9 cellular contexts compared by ENCODE assay signal in genomic region chr1:117657031-117657430, GRCh38. TPM values are rescaled to one million over a fixed set of nuclear protein-coding genes. Genes with fewer than 3 reads are reported as not detected.
A peak's percentile ranks its signal among the peaks of the same experiment; 100 is the strongest.
DNase-seq lines count a peak whose midpoint lies in the region; ATAC-seq lines count a peak whose summit lies in the region.
"Had no signal": no experiment of that assay in that cellular context is flagged by ENCODE, and none has a peak within 500 bp of the region (broad histone marks: within the 10 kb centered on the region; RNA-seq: fewer than 3 reads in every experiment).

No MANE protein-coding gene starts in this region.

- in situ Hi-C loops in HAP-1 (cut with MboI; ENCODE audit: low sequenced_read_pairs) = no loop called here

- H3K4me1 ChIP-seq in mucosa of rectum (ENCODE audit: control insufficient read depth in 2 of 2, insufficient read depth in 2 of 2, low read length in 2 of 2) = peaks cover 6 to 39% of the 10 kb centered on the region in 2 donors
- no peaks in the 10 kb centered on the region for H3K4me1 ChIP-seq in HAP-1

- ATAC-seq in GM19455 (IDR thresholded peaks at IDR 0.05; ENCODE audit: unreplicated experiment) = no peak
- ATAC-seq in GM19328 (IDR thresholded peaks at IDR 0.05; ENCODE audit: unreplicated experiment) = no peak

- H3K9me3 ChIP-seq in MG63 (no peaks in the 10 kb centered on the region), mucosa of rectum (ENCODE audit: control insufficient read depth in 2 of 2, low read length in 2 of 2) (no peaks in the 10 kb centered on the region), HAP-1 (no peaks in the 10 kb centered on the region)

- DNase-seq in Daoy (ENCODE audit: low read depth) (peak; percentile 64), MG63 (peak; percentile 87), astrocyte of the hippocampus (ENCODE audit: low read depth, low spot score) (peak; percentile 82), cerebellum (ENCODE audit: low spot score) (no peak), HAP-1 (ENCODE audit: low spot score in 2 of 2) (no peak)
- DNase-seq: right cardiac atrium had no signal

- H3K27ac ChIP-seq in mucosa of rectum (ENCODE audit: low read depth in 2 of 2, low read length in 2 of 2) = peak overlapping the region; percentile 59 to 78

- H3K4me3 ChIP-seq in MG63 (no peak overlapping the region), mucosa of rectum (ENCODE audit: low read length in 2 of 2) (no peak overlapping the region), HAP-1 (no peak overlapping the region)

- no peaks in the 10 kb centered on the region for H3K27me3 ChIP-seq in MG63
- no peaks in the 10 kb centered on the region for H3K27me3 ChIP-seq in mucosa of rectum (ENCODE audit: control insufficient read depth in 2 of 2, insufficient read depth in 2 of 2, low read length in 2 of 2)
- no peaks in the 10 kb centered on the region for H3K27me3 ChIP-seq in HAP-1 (ENCODE audit: low read depth)

- H3K9ac ChIP-seq in mucosa of rectum (ENCODE audit: low read depth in 1 of 2, low read length in 2 of 2) = no peak overlapping the region

- no peaks in the 10 kb centered on the region for H3K36me3 ChIP-seq in MG63
- no peaks in the 10 kb centered on the region for H3K36me3 ChIP-seq in mucosa of rectum (ENCODE audit: control insufficient read depth in 2 of 2, insufficient read depth in 2 of 2, low read length in 2 of 2)
- H3K36me3 ChIP-seq in HAP-1 (replicated peaks) = no peaks in the 10 kb centered on the region

RNA-seq across cellular contexts. Expression of gene TENT5C, which starts 51.2 kb away (rescaled TPM):
- total RNA-seq in Daoy (2014; rRNA removed; shearing (Covaris generic)) = under 0.01 TPM in 1 of 2 replicates, not detected in the other
- total RNA-seq in MG63 (2014; rRNA removed; shearing (Covaris generic); ENCODE audit: low replicate concordance) = 6.2 and 6.4 TPM in 2 replicates
- total RNA-seq in cerebellum = 6.2 TPM

Comparison
In these comparisons a context has a peak if more than half of its experiments do, and no peak if none do; other contexts are left out.
1. DNase-seq: peak in Daoy (single experiment), MG63 (single experiment) and astrocyte of the hippocampus (single experiment); none in cerebellum (single experiment) and HAP-1 (0 of 2).